Comparison of ENCODE assay signal across 12 cellular contexts in the genomic region with DNA sequence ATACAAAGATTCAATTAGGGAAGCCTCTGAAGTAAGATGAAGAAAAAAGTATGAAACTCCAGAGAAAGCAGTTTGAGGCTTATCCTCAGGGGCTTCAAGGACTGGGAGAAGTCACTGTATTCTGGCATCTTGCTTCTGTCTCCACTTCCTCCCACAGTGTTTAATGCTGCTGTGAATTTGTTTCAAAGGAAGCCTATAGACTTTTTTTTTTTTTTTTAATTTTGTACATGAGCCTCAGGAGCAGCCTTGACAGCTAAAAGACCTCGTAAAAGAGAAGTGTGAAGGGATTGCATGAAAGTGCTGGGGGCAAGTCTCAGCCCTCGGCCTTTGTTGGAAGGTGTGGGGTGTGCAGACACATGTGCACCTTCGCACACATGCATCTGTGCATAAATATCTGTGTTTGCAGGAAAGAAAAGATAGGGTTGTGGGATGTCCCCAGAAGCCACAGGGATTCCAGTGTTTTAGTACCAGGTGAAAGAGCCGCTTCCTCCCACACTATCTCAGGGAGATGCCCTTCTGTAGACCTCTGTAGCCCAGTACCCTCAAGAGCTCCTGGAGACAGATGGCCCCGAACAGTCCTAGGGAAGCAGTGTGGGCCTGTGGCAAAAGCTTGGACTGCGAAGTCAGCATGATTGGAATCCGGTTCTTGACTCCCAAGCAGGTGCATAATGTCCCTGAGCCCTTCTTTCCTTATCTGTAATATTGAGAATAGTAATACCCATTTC.
DNase-seq lines count a peak whose midpoint lies in the region; ATAC-seq and TF ChIP-seq lines count a peak whose summit lies in the region.
"Had no signal": no experiment of that assay in that cellular context is flagged by ENCODE, and none has a peak within 500 bp of the region (broad histone marks: within the 10 kb centered on the region; RNA-seq: fewer than 3 reads in every experiment).

No MANE protein-coding gene starts in this region.

- DNase-seq in CD4-positive, alpha-beta T cell, result no peak
- no peak for DNase-seq in OCI-LY7 (ENCODE audit: low spot score)
- DNase-seq in effector memory CD8-positive, alpha-beta T cell, result no peak
- no peak for DNase-seq in trophoblast cell
- no peak for DNase-seq in hippocampal formation (lab: John Stamatoyannopoulos, UW)
- no peak for DNase-seq in midbrain (lab: John Stamatoyannopoulos, UW)
- no peak for DNase-seq in activated CD8-positive, alpha-beta T cell treated with anti-CD3 and anti-CD28 coated beads, Interleukin-2, amount 10 ng/mL, durations not matched to agents 7 days and 5 days
- no peak for DNase-seq in germinal center (ENCODE audit: low spot score)
- DNase-seq: activated CD4-positive, alpha-beta T cell treated with anti-CD3 and anti-CD28 coated beads, Interleukin-2, amount 50 U/mL, for 4 hours; nephron progenitor cell; SJCRH30 had no signal

- H3K4me1 ChIP-seq in OCI-LY7 (ENCODE audit: insufficient read depth, low read length, poor library complexity, severe bottlenecking), result peaks cover 52% of the 10 kb centered on the region
- H3K4me1 ChIP-seq in trophoblast cell (ENCODE audit: control insufficient read depth in 1 of 2, insufficient read depth in 2 of 2, low read length in 2 of 2), result peaks cover 13 to 15% of the 10 kb centered on the region in 2 experiments

- no peak overlapping the region for H3K23ac ChIP-seq in trophoblast cell (ENCODE audit: low read length)

- H2AFZ ChIP-seq in OCI-LY7 (ENCODE audit: low read length) (no peak overlapping the region), trophoblast cell (ENCODE audit: insufficient read depth, low read length, poor library complexity) (no peak overlapping the region)

- H3K9me3 ChIP-seq in CD4-positive, alpha-beta T cell (ENCODE audit: control insufficient read depth, low read length), result no peaks in the 10 kb centered on the region
- no peaks in the 10 kb centered on the region for H3K9me3 ChIP-seq in OCI-LY7 (ENCODE audit: low read length)
- H3K9me3 ChIP-seq in trophoblast cell (ENCODE audit: insufficient read depth, low read depth, low read length), result no peaks in the 10 kb centered on the region
- H3K9me3 ChIP-seq: SJCRH30 had no signal

- H3K36me3 Mint-ChIP-seq in CD4-positive, alpha-beta T cell (ENCODE audit: low read depth), result peaks cover 39% of the 10 kb centered on the region
- H3K36me3 Mint-ChIP-seq in effector memory CD8-positive, alpha-beta T cell (ENCODE audit: insufficient read depth), result no peaks in the 10 kb centered on the region
- peaks cover 23% of the 10 kb centered on the region for H3K36me3 Mint-ChIP-seq in activated CD8-positive, alpha-beta T cell treated with anti-CD3 and anti-CD28 coated beads, Interleukin-2, amount 10 ng/mL, durations not matched to agents 7 days and 5 days (ENCODE audit: low read depth)

- no peaks in the 10 kb centered on the region for H3K9me3 Mint-ChIP-seq in CD4-positive, alpha-beta T cell
- H3K9me3 Mint-ChIP-seq in effector memory CD8-positive, alpha-beta T cell, result no peaks in the 10 kb centered on the region
- no peaks in the 10 kb centered on the region for H3K9me3 Mint-ChIP-seq in activated CD8-positive, alpha-beta T cell treated with anti-CD3 and anti-CD28 coated beads, Interleukin-2, amount 10 ng/mL, durations not matched to agents 7 days and 5 days (ENCODE audit: insufficient read depth)

- no CpG with 5 or more reads among the region's 7 CpGs for WGBS in trophoblast cell (ENCODE audit: extremely low coverage, insufficient coverage, insufficient read length)

- CTCF ChIA-PET in CD4-positive, alpha-beta T cell (lab: Charles Lee), result interaction anchor here (0.6 to 1.0 kb wide), 2 partner anchors 156 to 437 kb away, joined by 3 read pairs; no protein-coding TSS in a partner anchor
- CTCF ChIA-PET in OCI-LY7 (lab: Charles Lee; ENCODE audit: unreplicated experiment), result no interaction called here
- CTCF ChIA-PET in activated CD8-positive, alpha-beta T cell treated with anti-CD3 and anti-CD28 coated beads, Interleukin-2, amount 10 ng/mL, durations not matched to agents 7 days and 5 days (lab: Charles Lee), result interaction anchor here (3.7 kb wide), 1 partner anchor 156 kb away, joined by 14 read pairs; no protein-coding TSS in a partner anchor

- no peak overlapping the region for H4K91ac ChIP-seq in trophoblast cell (ENCODE audit: low read depth, low read length)

- H2BK120ac ChIP-seq in trophoblast cell (ENCODE audit: insufficient read depth, low read length, poor library complexity), result no peak overlapping the region

- H3K27ac ChIP-seq in CD4-positive, alpha-beta T cell (ENCODE audit: low read depth, low read length), result no peak overlapping the region
- H3K27ac ChIP-seq in OCI-LY7 (ENCODE audit: low read depth, low read length, poor library complexity, severe bottlenecking) (peak overlapping the region; percentile 19), trophoblast cell (ENCODE audit: low read depth, low read length) (peak overlapping the region; percentile 7)
- H3K27ac ChIP-seq: C4-2B, SJCRH30 had no signal

- no peaks in the 10 kb centered on the region for H3K27me3 ChIP-seq in CD4-positive, alpha-beta T cell (ENCODE audit: control insufficient read depth, insufficient read depth, low read length)
- no peaks in the 10 kb centered on the region for H3K27me3 ChIP-seq in trophoblast cell (ENCODE audit: insufficient read depth, low read length)
- H3K27me3 ChIP-seq: SJCRH30 had no signal

- H3K79me1 ChIP-seq in trophoblast cell (ENCODE audit: low read length), result peaks cover 5% of the 10 kb centered on the region

- intact Hi-C loops in CD4-positive, alpha-beta T cell (cut with DNase I, micrococcal nuclease), result no loop called here
- intact Hi-C loops in OCI-LY7 (cut with micrococcal nuclease; ENCODE audit: unreplicated experiment), result no loop called here

- H3K14ac ChIP-seq in trophoblast cell (ENCODE audit: low read length), result no peak overlapping the region

- no peak for TF ChIP-seq CTCF in CD4-positive, alpha-beta T cell (IDR thresholded peaks at IDR 0.05)
- no peak for TF ChIP-seq CTCF in OCI-LY7 (conservative IDR thresholded peaks at IDR 0.05; ENCODE audit: low read length)

- H3K9ac ChIP-seq in trophoblast cell (ENCODE audit: low read length), result no peak overlapping the region

- H3K18ac ChIP-seq in trophoblast cell (ENCODE audit: low read length), result no peak overlapping the region

- H3K4me3 Mint-ChIP-seq in CD4-positive, alpha-beta T cell, result no peak overlapping the region
- no peak overlapping the region for H3K4me3 Mint-ChIP-seq in effector memory CD8-positive, alpha-beta T cell
- no peak overlapping the region for H3K4me3 Mint-ChIP-seq in activated CD8-positive, alpha-beta T cell treated with anti-CD3 and anti-CD28 coated beads, Interleukin-2, amount 10 ng/mL, durations not matched to agents 7 days and 5 days
- H3K4me3 Mint-ChIP-seq: nephron progenitor cell had no signal

- H3K27me3 Mint-ChIP-seq in CD4-positive, alpha-beta T cell, result no peaks in the 10 kb centered on the region
- no peaks in the 10 kb centered on the region for H3K27me3 Mint-ChIP-seq in effector memory CD8-positive, alpha-beta T cell
- H3K27me3 Mint-ChIP-seq in activated CD8-positive, alpha-beta T cell treated with anti-CD3 and anti-CD28 coated beads, Interleukin-2, amount 10 ng/mL, durations not matched to agents 7 days and 5 days (ENCODE audit: low read depth), result no peaks in the 10 kb centered on the region

- H3K4me2 ChIP-seq in OCI-LY7 (ENCODE audit: low read length) (peak overlapping the region; percentile 25; the same call in 1 of the 2 replicates), trophoblast cell (ENCODE audit: low read length) (no peak overlapping the region)

- no peak overlapping the region for H4K8ac ChIP-seq in trophoblast cell (ENCODE audit: low read depth, low read length)

- no peaks in the 10 kb centered on the region for H3K9me2 ChIP-seq in OCI-LY7 (ENCODE audit: insufficient read depth, low read length)

- ATAC-seq in CD4-positive, alpha-beta T cell (ENCODE audit: poor library complexity), result no peak
- no peak for ATAC-seq in effector memory CD8-positive, alpha-beta T cell (replicated peaks)
- no peak for ATAC-seq in activated CD8-positive, alpha-beta T cell treated with anti-CD3 and anti-CD28 coated beads, Interleukin-2, amount 10 ng/mL, durations not matched to agents 7 days and 5 days

- H4K20me1 ChIP-seq in OCI-LY7 (ENCODE audit: insufficient read depth, low read length), result no peaks in the 10 kb centered on the region

- H3K4me3 ChIP-seq in OCI-LY7 (ENCODE audit: low read depth, low read length, poor library complexity, severe bottlenecking) (no peak overlapping the region), trophoblast cell (ENCODE audit: low read depth, low read length) (no peak overlapping the region)
- H3K4me3 ChIP-seq: SJCRH30 had no signal

- H3K79me2 ChIP-seq in OCI-LY7 (ENCODE audit: insufficient read depth, low read depth, low read length) (no peaks in the 10 kb centered on the region), trophoblast cell (ENCODE audit: control insufficient read depth, insufficient read depth, low read length, poor library complexity) (peaks cover 3% of the 10 kb centered on the region)

- H3K27ac Mint-ChIP-seq in CD4-positive, alpha-beta T cell, result peak overlapping the region; percentile 76
- peak overlapping the region; percentile 44 to 52 for H3K27ac Mint-ChIP-seq in effector memory CD8-positive, alpha-beta T cell
- no peak overlapping the region for H3K27ac Mint-ChIP-seq in activated CD8-positive, alpha-beta T cell treated with anti-CD3 and anti-CD28 coated beads, Interleukin-2, amount 10 ng/mL, durations not matched to agents 7 days and 5 days

- H3K36me3 ChIP-seq in OCI-LY7 (ENCODE audit: insufficient read depth, low read length), result peaks cover 11% of the 10 kb centered on the region
- no peaks in the 10 kb centered on the region for H3K36me3 ChIP-seq in trophoblast cell (ENCODE audit: control insufficient read depth in 1 of 2, insufficient read depth in 2 of 2, low read length in 2 of 2)
- H3K36me3 ChIP-seq: SJCRH30 had no signal

- H2BK12ac ChIP-seq in trophoblast cell (ENCODE audit: low read length), result no peak overlapping the region

- POLR2A ChIA-PET in CD4-positive, alpha-beta T cell (lab: Charles Lee), result no interaction called here
- POLR2A ChIA-PET in OCI-LY7 (lab: Charles Lee), result no interaction called here
- POLR2A ChIA-PET in activated CD8-positive, alpha-beta T cell treated with anti-CD3 and anti-CD28 coated beads, Interleukin-2, amount 10 ng/mL, durations not matched to agents 7 days and 5 days (lab: Charles Lee), result interaction anchor here (0.6 kb wide), 1 partner anchor 745 kb away, joined by 3 read pairs; no protein-coding TSS in a partner anchor

- no peak overlapping the region for H2AK5ac ChIP-seq in trophoblast cell (ENCODE audit: low read length)

- BruUV-seq in OCI-LY7 (replicated peaks; lab: Mats Ljungman, UMichigan), result no TSS peak

- H3K4me1 Mint-ChIP-seq in CD4-positive, alpha-beta T cell (ENCODE audit: low read depth), result peaks cover 52% of the 10 kb centered on the region
- peaks cover 7 to 13% of the 10 kb centered on the region in 2 donors for H3K4me1 Mint-ChIP-seq in effector memory CD8-positive, alpha-beta T cell (ENCODE audit: low read depth in 2 of 2)
- H3K4me1 Mint-ChIP-seq in activated CD8-positive, alpha-beta T cell treated with anti-CD3 and anti-CD28 coated beads, Interleukin-2, amount 10 ng/mL, durations not matched to agents 7 days and 5 days (ENCODE audit: low read depth), result peaks cover 21% of the 10 kb centered on the region

- H2BK5ac ChIP-seq in trophoblast cell (ENCODE audit: low read depth, low read length, poor library complexity), result no peak overlapping the region

- no peak overlapping the region for H4K12ac ChIP-seq in trophoblast cell (ENCODE audit: low read depth, low read length)

- no peak overlapping the region for H3K4ac ChIP-seq in trophoblast cell (ENCODE audit: low read depth, low read length)
